ENCODE assay signal across 27 cellular contexts in the genomic region with DNA sequence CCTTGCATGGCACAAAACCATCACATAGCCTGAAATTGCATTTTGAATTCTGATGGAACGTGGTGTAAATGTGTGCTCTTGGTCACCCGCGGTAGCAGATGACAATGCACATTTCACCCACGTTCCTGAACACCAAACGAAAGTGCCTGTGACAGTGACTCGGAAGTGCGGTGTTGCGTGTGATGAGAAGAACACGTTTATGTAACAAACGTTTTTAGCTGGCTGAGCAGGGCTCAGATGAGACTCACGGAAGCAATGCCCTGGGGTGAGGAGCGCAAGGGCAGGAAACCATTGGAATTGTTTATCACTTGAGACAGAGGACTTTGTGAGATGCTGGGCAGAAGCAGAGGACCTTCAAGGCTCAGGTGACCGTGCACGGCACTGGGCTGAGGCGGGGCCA.
A peak's percentile ranks its signal among the peaks of the same experiment; 100 is the strongest.
DNase-seq lines count a peak whose midpoint lies in the region; ATAC-seq, FAIRE-seq and TF ChIP-seq lines count a peak whose summit lies in the region.
"Had no signal": no experiment of that assay in that cellular context is flagged by ENCODE, and none has a peak within 500 bp of the region (broad histone marks: within the 10 kb centered on the region; RNA-seq: fewer than 3 reads in every experiment).

No MANE protein-coding gene starts in this region.

- no peak for TF ChIP-seq POLR2A in K562 (conservative IDR thresholded peaks at IDR 0.05)
- no peak for TF ChIP-seq POLR2A in body of pancreas (IDR thresholded peaks at IDR 0.05)

- H3K27ac Mint-ChIP-seq in GM23338, result no peak overlapping the region; the same call in 1 of the 2 replicates
- H3K27ac Mint-ChIP-seq: B cell; CD8-positive, alpha-beta T cell had no signal

- intact Hi-C loops in K562 (cut with micrococcal nuclease) (no loop called here), body of pancreas (cut with DNase I) (no loop called here)

- H3K9me3 ChIP-seq in K562 (replicated peaks; ENCODE audit: control insufficient read depth, insufficient read depth, low read depth, low read length) (no peaks in the 10 kb centered on the region), body of pancreas (no peaks in the 10 kb centered on the region)
- H3K9me3 ChIP-seq: Caco-2, SK-N-SH had no signal

- ATAC-seq in GM23338 (no peak), K562 (no peak), body of pancreas (no peak), GM19455 (IDR thresholded peaks at IDR 0.05; ENCODE audit: unreplicated experiment) (no peak), GM18517 (IDR thresholded peaks at IDR 0.05; ENCODE audit: unreplicated experiment) (no peak)
- ATAC-seq: CD8-positive, alpha-beta T cell; Panc1 had no signal

- H2AFZ ChIP-seq in GM23338, result 0 out of 2 replicates have a peak overlapping the region, but pooled peaks have one; percentile 38
- no peak overlapping the region for H2AFZ ChIP-seq in K562 (ENCODE audit: low read depth, low read length)

- H3K9me2 ChIP-seq in GM23338 (ENCODE audit: insufficient read depth), result no peaks in the 10 kb centered on the region
- H3K9me2 ChIP-seq: SK-N-SH had no signal

- H3F3A ChIP-seq in GM23338 (replicated peaks; ENCODE audit: low read depth), result no peaks in the 10 kb centered on the region

- no peak overlapping the region for H3K9ac ChIP-seq in K562 (ENCODE audit: insufficient read depth in 1 of 2, low read depth in 2 of 2, low read length in 2 of 2)
- H3K9ac ChIP-seq: KMS-11, SK-N-SH had no signal

- H3K4me2 ChIP-seq in GM23338 (no peak overlapping the region), K562 (ENCODE audit: insufficient read depth, low read length) (no peak overlapping the region)
- H3K4me2 ChIP-seq: KMS-11, SK-N-SH had no signal

- H3K27ac ChIP-seq in GM23338 (ENCODE audit: low read depth), result no peak overlapping the region
- no peak overlapping the region for H3K27ac ChIP-seq in K562 (ENCODE audit: extremely low read depth, low read depth, low read length)
- no peak overlapping the region for H3K27ac ChIP-seq in body of pancreas
- H3K27ac ChIP-seq: C4-2B, KMS-11 had no signal

- FAIRE-seq in K562 (lab: Jason Lieb, UNC), result no peak
- FAIRE-seq: GM12892, GM19239 had no signal

- in situ Hi-C loops in K562 (cut with MboI), result no loop called here

- H3K4me3 Mint-ChIP-seq in GM23338, result no peak overlapping the region
- H3K4me3 Mint-ChIP-seq: B cell; CD8-positive, alpha-beta T cell had no signal

- no TSS peak for BruUV-seq in K562 (replicated peaks; lab: Mats Ljungman, UMichigan)

- no peak for TF ChIP-seq EP300 in K562 (IDR thresholded peaks at IDR 0.05; ENCODE audit: low read length)

- no peaks in the 10 kb centered on the region for H3K36me3 Mint-ChIP-seq in GM23338 (ENCODE audit: low read depth)
- H3K36me3 Mint-ChIP-seq: CD8-positive, alpha-beta T cell had no signal

- POLR2A ChIA-PET in K562 (lab: Yijun Ruan, JAX), result no interaction called here

- H3K9me3 Mint-ChIP-seq in GM23338, result peaks cover 9% of the 10 kb centered on the region; the same call in 2 of the 3 replicates

- no peaks in the 10 kb centered on the region for H3K4me1 Mint-ChIP-seq in GM23338
- H3K4me1 Mint-ChIP-seq: B cell had no signal

- H3K27me3 Mint-ChIP-seq in GM23338 (ENCODE audit: insufficient read depth, low read depth, poor library complexity), result no peaks in the 10 kb centered on the region

- H3K79me2 ChIP-seq in GM23338 (replicated peaks; ENCODE audit: insufficient read depth) (no peaks in the 10 kb centered on the region), K562 (ENCODE audit: control insufficient read depth, insufficient read depth, low read length) (no peaks in the 10 kb centered on the region)

- DNase-seq in GM23338 (ENCODE audit: low spot score) (no peak), K562 (ENCODE audit: extremely low read depth in 1 of 4, low spot score in 3 of 4) (no peak), midbrain (lab: John Stamatoyannopoulos, UW) (peak; percentile 1), Ammon's horn (ENCODE audit: low spot score) (no peak), body of pancreas (no peak)
- DNase-seq: Caco-2; CD8-positive, alpha-beta T cell; DMS 273 treated with DMSO at 0.1 percent for 48 hours; DMS79; EL; GF-D8; H7; MM.1S; NCI-H2029; NCI-H2227 treated with DMSO at 0.1 percent for 48 hours; NCI-H69; SIG-M5; SK-N-SH; SW 1271 had no signal

- WGBS in K562 (ENCODE audit: insufficient coverage, low coverage, missing lambda C conversion rate), result 0% methylated on average over 13 of the region's 15 CpGs
- whole genome bisulfite sequencing in body of pancreas, 2 donors, result 85 to 91% methylated on average over 15 of the region's 15 CpGs

- H3K36me3 ChIP-seq in GM23338 (ENCODE audit: insufficient read depth) (no peaks in the 10 kb centered on the region), K562 (ENCODE audit: control insufficient read depth, insufficient read depth, low read length) (no peaks in the 10 kb centered on the region), body of pancreas (replicated peaks in 1 of 2; ENCODE audit: insufficient read depth in 1 of 2, low read depth in 2 of 2) (no peaks in the 10 kb centered on the region)

- no peaks in the 10 kb centered on the region for H3K9me1 ChIP-seq in K562 (ENCODE audit: control insufficient read depth, insufficient read depth, low read length)

- TF ChIP-seq RAD21 in K562 (CRISPR knock-in tag; conservative IDR thresholded peaks at IDR 0.05 in 1 of 2, IDR thresholded peaks at IDR 0.05 in 1 of 2), result no peak

- no peak for TF ChIP-seq CTCF in GM23338 (conservative IDR thresholded peaks at IDR 0.05; ENCODE audit: low read depth in 2 of 2)
- no peak for TF ChIP-seq CTCF in K562 (IDR thresholded peaks at IDR 0.05 in 2 of 3, conservative IDR thresholded peaks at IDR 0.05 in 1 of 3; ENCODE audit: insufficient read depth in 2 of 3, low read depth in 1 of 3, low read length in 3 of 3)
- no peak for TF ChIP-seq CTCF in body of pancreas (IDR thresholded peaks at IDR 0.05)

- H3K27me3 ChIP-seq in GM23338 (ENCODE audit: insufficient read depth) (no peaks in the 10 kb centered on the region), K562 (ENCODE audit: control insufficient read depth in 2 of 2, insufficient read depth in 2 of 2, low read length in 2 of 2) (peaks cover 0 to 6% of the 10 kb centered on the region in 2 experiments; a peak in 1 of 5 replicates), body of pancreas (no peaks in the 10 kb centered on the region)

- no peak overlapping the region for H3K4me3 ChIP-seq in GM23338
- no peak overlapping the region for H3K4me3 ChIP-seq in K562
- H3K4me3 ChIP-seq in body of pancreas, result no peak overlapping the region

- CTCF ChIA-PET in K562 (lab: Yijun Ruan, JAX; ENCODE audit: low intra/inter-chr PET ratio), result interaction anchor here (0.7 kb wide), 1 partner anchor 159 kb away, joined by 3 read pairs; no protein-coding TSS in a partner anchor

- no peaks in the 10 kb centered on the region for H3K4me1 ChIP-seq in GM23338 (ENCODE audit: insufficient read depth)
- H3K4me1 ChIP-seq in K562 (replicated peaks in 1 of 2; ENCODE audit: control insufficient read depth in 2 of 2, insufficient read depth in 2 of 2, low read length in 2 of 2), result no peaks in the 10 kb centered on the region
- no peaks in the 10 kb centered on the region for H3K4me1 ChIP-seq in body of pancreas
- H3K4me1 ChIP-seq: Caco-2 had no signal

- H4K20me1 ChIP-seq in GM23338 (replicated peaks; ENCODE audit: insufficient read depth) (no peaks in the 10 kb centered on the region), K562 (replicated peaks; ENCODE audit: control insufficient read depth, insufficient read depth, low read length) (no peaks in the 10 kb centered on the region)

TF ChIP-seq in GM23338, 12 proteins besides CTCF, POLR2A, EP300 and RAD21 (continues in another document):
- no peak for TF ChIP-seq POLR2AphosphoS5 (IDR thresholded peaks at IDR 0.05; ENCODE audit: low read depth)
- TF ChIP-seq NANOG (IDR thresholded peaks at IDR 0.05; ENCODE audit: borderline replicate concordance), result no peak
- no peak for TF ChIP-seq EZH2 (IDR thresholded peaks at IDR 0.05; ENCODE audit: low read depth, unreplicated experiment)
- TF ChIP-seq, protein P1, sequence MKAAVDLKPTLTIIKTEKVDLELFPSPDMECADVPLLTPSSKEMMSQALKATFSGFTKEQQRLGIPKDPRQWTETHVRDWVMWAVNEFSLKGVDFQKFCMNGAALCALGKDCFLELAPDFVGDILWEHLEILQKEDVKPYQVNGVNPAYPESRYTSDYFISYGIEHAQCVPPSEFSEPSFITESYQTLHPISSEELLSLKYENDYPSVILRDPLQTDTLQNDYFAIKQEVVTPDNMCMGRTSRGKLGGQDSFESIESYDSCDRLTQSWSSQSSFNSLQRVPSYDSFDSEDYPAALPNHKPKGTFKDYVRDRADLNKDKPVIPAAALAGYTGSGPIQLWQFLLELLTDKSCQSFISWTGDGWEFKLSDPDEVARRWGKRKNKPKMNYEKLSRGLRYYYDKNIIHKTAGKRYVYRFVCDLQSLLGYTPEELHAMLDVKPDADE (IDR thresholded peaks at IDR 0.05), result no peak
- no peak for TF ChIP-seq ZNF114 (CRISPR knock-in tag; IDR thresholded peaks at IDR 0.05)
- TF ChIP-seq CREB1 (CRISPR knock-in tag; IDR thresholded peaks at IDR 0.05; ENCODE audit: low read depth), result no peak
- no peak for TF ChIP-seq ZNF331 (CRISPR knock-in tag; IDR thresholded peaks at IDR 0.05; ENCODE audit: low read depth)

TF ChIP-seq in K562, 482 proteins besides CTCF, POLR2A, EP300 and RAD21:
- TF ChIP-seq COPS2 (conservative IDR thresholded peaks at IDR 0.05) (no peak), NFE2 (IDR thresholded peaks at IDR 0.05; ENCODE audit: low read depth) (0 out of 2 replicates have a peak, but pooled peaks have one; percentile 4)
